ENCODE assay signal across 8 cellular contexts in the genomic region with DNA sequence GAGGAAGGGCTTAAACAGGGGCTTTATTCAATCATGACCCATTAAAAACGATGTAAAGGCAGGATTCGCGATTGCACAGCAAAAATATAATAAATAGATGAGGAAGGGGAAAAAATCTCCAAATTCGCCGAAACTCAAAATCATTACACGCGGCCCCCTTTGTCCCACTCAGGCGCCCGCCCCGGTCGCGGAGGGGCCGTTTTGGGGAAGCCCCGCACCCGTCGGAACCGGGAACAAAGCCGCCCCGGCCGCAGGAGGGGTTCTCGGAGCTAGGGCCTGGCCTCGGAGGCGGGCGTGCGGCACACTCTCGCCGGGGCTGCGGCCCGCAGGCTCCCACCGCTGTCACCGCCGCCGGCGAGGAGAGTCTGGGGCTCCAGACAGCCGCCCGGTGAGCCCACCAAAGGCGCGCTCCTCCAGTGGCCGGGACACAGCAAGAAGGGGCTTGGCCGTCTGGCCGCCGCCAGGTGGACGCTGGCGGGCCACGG. TPM values are rescaled to one million over a fixed set of nuclear protein-coding genes. Genes with fewer than 3 reads are reported as not detected.
DNase-seq lines count a peak whose midpoint lies in the region; ATAC-seq and TF ChIP-seq lines count a peak whose summit lies in the region.

No MANE protein-coding gene starts in this region.

- intact Hi-C loops in Caco-2 (cut with micrococcal nuclease; ENCODE audit: unreplicated experiment) (no loop called here), aorta (cut with DNase I) (loop anchor here in 1 of 2 donors (5.0 kb wide), 1 partner anchor 38 kb away; no protein-coding TSS in a partner anchor)

- peaks cover 8% of the 10 kb centered on the region for H3K36me3 Mint-ChIP-seq in Caco-2 (ENCODE audit: insufficient read depth, unreplicated experiment)
- peaks cover 25% of the 10 kb centered on the region for H3K36me3 Mint-ChIP-seq in activated T-cell treated with anti-CD3 and anti-CD28 coated beads, Interleukin-2, amount 50 U/mL, for 24 hours (ENCODE audit: low read depth)

- ATAC-seq in GM21526 (IDR thresholded peaks at IDR 0.05; ENCODE audit: low FRiP score, unreplicated experiment) = peak; percentile 27
- peak; percentile 67 for ATAC-seq in aorta (ENCODE audit: low FRiP score)
- no peak for ATAC-seq in GM21619 (IDR thresholded peaks at IDR 0.05; ENCODE audit: unreplicated experiment)

- POLR2A ChIA-PET in Caco-2 (lab: Charles Lee) = no interaction called here

- peak overlapping the region; percentile 93 for H3K9ac ChIP-seq in Karpas-422 (ENCODE audit: low read length)

- H3K9me2 ChIP-seq in Karpas-422 (replicated peaks; ENCODE audit: insufficient read depth, low read length) = no peaks in the 10 kb centered on the region

- H3K4me1 ChIP-seq in Caco-2 (peaks cover 17% of the 10 kb centered on the region), Karpas-422 (ENCODE audit: low read length) (peaks cover 70% of the 10 kb centered on the region), osteoblast (ENCODE audit: insufficient read depth, low read length) (peaks cover 15% of the 10 kb centered on the region), aorta (ENCODE audit: control insufficient read depth in 1 of 2, insufficient read depth in 2 of 2, low read length in 2 of 2) (peaks cover 0 to 2% of the 10 kb centered on the region in 2 donors)

- H3K9me3 Mint-ChIP-seq in Caco-2 (ENCODE audit: unreplicated experiment) = no peaks in the 10 kb centered on the region
- no peaks in the 10 kb centered on the region for H3K9me3 Mint-ChIP-seq in activated T-cell treated with anti-CD3 and anti-CD28 coated beads, Interleukin-2, amount 50 U/mL, for 24 hours

- peak overlapping the region; percentile 93 for H3K4me3 Mint-ChIP-seq in Caco-2 (ENCODE audit: unreplicated experiment)
- peak overlapping the region; percentile 97 for H3K4me3 Mint-ChIP-seq in activated T-cell treated with anti-CD3 and anti-CD28 coated beads, Interleukin-2, amount 50 U/mL, for 24 hours

- no TSS peak for BruUV-seq in Caco-2 (replicated peaks; lab: Mats Ljungman, UMichigan)

- H3K4me3 ChIP-seq in Caco-2 (ENCODE audit: low read depth, low read length) = peak overlapping the region; percentile 78
- H3K4me3 ChIP-seq in Karpas-422 (ENCODE audit: low read length) = peak overlapping the region; percentile 93
- peak overlapping the region; percentile 70 for H3K4me3 ChIP-seq in fibroblast of mammary gland (ENCODE audit: control insufficient read depth, low read depth, low read length)
- H3K4me3 ChIP-seq in osteoblast (ENCODE audit: insufficient read depth, low read length) = peak overlapping the region; percentile 89
- H3K4me3 ChIP-seq in aorta (ENCODE audit: low read length in 2 of 2) = peak overlapping the region; percentile 55 to 90

- H3K27me3 Mint-ChIP-seq in Caco-2 (ENCODE audit: insufficient read depth, unreplicated experiment) = no peaks in the 10 kb centered on the region
- H3K27me3 Mint-ChIP-seq in activated T-cell treated with anti-CD3 and anti-CD28 coated beads, Interleukin-2, amount 50 U/mL, for 24 hours = no peaks in the 10 kb centered on the region

- peak overlapping the region; percentile 82 for H3K4me2 ChIP-seq in Karpas-422 (ENCODE audit: low read depth, low read length, poor library complexity, severe bottlenecking)
- H3K4me2 ChIP-seq in osteoblast (ENCODE audit: insufficient read depth, low read length) = peak overlapping the region; percentile 79

- CTCF ChIA-PET in Caco-2 (lab: Charles Lee) = interaction anchor here (1.1 kb wide), 1 partner anchor 98 kb away, joined by 3 read pairs; no protein-coding TSS in a partner anchor

- peaks cover 3% of the 10 kb centered on the region; the same call in 1 of the 2 replicates for H4K20me1 ChIP-seq in Karpas-422 (ENCODE audit: insufficient read depth, low read depth, low read length)
- no peaks in the 10 kb centered on the region for H4K20me1 ChIP-seq in osteoblast (ENCODE audit: insufficient read depth, low read length)

- H3K27ac ChIP-seq in Karpas-422 (ENCODE audit: low read length) = peak overlapping the region; percentile 90
- H3K27ac ChIP-seq in osteoblast (ENCODE audit: low read depth, low read length) = peak overlapping the region; percentile 86
- peak overlapping the region; percentile 61 to 65 for H3K27ac ChIP-seq in aorta (ENCODE audit: low read depth in 1 of 2, low read length in 2 of 2)

- H3K27me3 ChIP-seq in Caco-2 (replicated peaks; ENCODE audit: control insufficient read depth, insufficient read depth, low read length) (no peaks in the 10 kb centered on the region), Karpas-422 (ENCODE audit: low read length) (no peaks in the 10 kb centered on the region), osteoblast (ENCODE audit: insufficient read depth, low read length) (peaks cover 12% of the 10 kb centered on the region), aorta (ENCODE audit: control insufficient read depth in 1 of 2, insufficient read depth in 2 of 2, low read length in 1 of 2) (no peaks in the 10 kb centered on the region)

- H3K36me3 ChIP-seq in Caco-2 (ENCODE audit: control insufficient read depth, insufficient read depth, low read length) (no peaks in the 10 kb centered on the region), Karpas-422 (ENCODE audit: insufficient read depth, low read length) (peaks cover 6% of the 10 kb centered on the region; the same call in 1 of the 2 replicates), osteoblast (ENCODE audit: insufficient read depth, low read length) (no peaks in the 10 kb centered on the region), aorta (ENCODE audit: control insufficient read depth in 1 of 2, insufficient read depth in 2 of 2, low read length in 1 of 2) (no peaks in the 10 kb centered on the region)

- H3K79me2 ChIP-seq in Karpas-422 (ENCODE audit: low read length) = peaks cover 54% of the 10 kb centered on the region
- peaks cover 48% of the 10 kb centered on the region for H3K79me2 ChIP-seq in osteoblast (ENCODE audit: insufficient read depth, low read length)

- peak overlapping the region; percentile 80 for H3K27ac Mint-ChIP-seq in Caco-2 (ENCODE audit: unreplicated experiment)
- peak overlapping the region; percentile 100 for H3K27ac Mint-ChIP-seq in activated T-cell treated with anti-CD3 and anti-CD28 coated beads, Interleukin-2, amount 50 U/mL, for 24 hours

- H3K9me3 ChIP-seq in Caco-2 (no peaks in the 10 kb centered on the region), Karpas-422 (ENCODE audit: low read length) (no peaks in the 10 kb centered on the region), osteoblast (ENCODE audit: low read depth, low read length) (no peaks in the 10 kb centered on the region), aorta (ENCODE audit: control insufficient read depth, low read length) (no peaks in the 10 kb centered on the region)

- 0% methylated on average over 39 to 45 of the region's 45 CpGs for WGBS in aorta, 2 donors

- DNase-seq in Caco-2 (no peak), Karpas-422 (peak; percentile 75), fibroblast of mammary gland (ENCODE audit: low read depth) (peak; percentile 2), osteoblast (ENCODE audit: insufficient read length, low spot score, missing footprints) (peak; percentile 79), aorta (peak; percentile 60 to 85)
- DNase-seq in activated T-cell treated with anti-CD3 and anti-CD28 coated beads, Interleukin-2, amount 50 U/mL, for 24 hours = no peak

- H3K4me1 Mint-ChIP-seq in Caco-2 (ENCODE audit: low read depth, unreplicated experiment) = peaks cover 6% of the 10 kb centered on the region
- H3K4me1 Mint-ChIP-seq in activated T-cell treated with anti-CD3 and anti-CD28 coated beads, Interleukin-2, amount 50 U/mL, for 24 hours (ENCODE audit: low read depth) = peaks cover 42% of the 10 kb centered on the region

- H2AFZ ChIP-seq in Karpas-422 (ENCODE audit: low read length) = no peak overlapping the region
- peak overlapping the region; percentile 73 for H2AFZ ChIP-seq in osteoblast (ENCODE audit: low read length)

- TF ChIP-seq CTCF in Caco-2 (IDR thresholded peaks at IDR 0.05; ENCODE audit: insufficient read depth in 1 of 2, low read depth in 1 of 2, low read length in 1 of 2, severe bottlenecking in 1 of 2, unreplicated experiment in 1 of 2) = no peak
- no peak for TF ChIP-seq CTCF in fibroblast of mammary gland (conservative IDR thresholded peaks at IDR 0.05; ENCODE audit: control insufficient read depth, insufficient read depth, low read depth, low read length)
- no peak for TF ChIP-seq CTCF in osteoblast (IDR thresholded peaks at IDR 0.05; ENCODE audit: extremely low read depth, low read depth, low read length)

RNA-seq across cellular contexts. Expression of a gene that starts 0.5 kb away (rescaled TPM):
- total RNA-seq in Caco-2 (2022) (11.9 and 12.1 TPM in 2 replicates), osteoblast (7.7 and 9.8 TPM in 2 replicates), aorta (1 to 10 TPM; 5.6 to 8.8 TPM)
- 25.3 and 37.8 TPM in 2 replicates for total RNA-seq in Karpas-422 (2014; rRNA removed; shearing (Covaris generic); ENCODE audit: low replicate concordance)
- polyA plus RNA-seq in aorta = 1 to 10 TPM; 5.6 to 8.0 TPM

RNA-seq across cellular contexts. Expression of a gene that starts 53.7 kb away (rescaled TPM):
- 128 and 142 TPM in 2 replicates for total RNA-seq in Caco-2 (2022)
- total RNA-seq in Karpas-422 (2014; rRNA removed; shearing (Covaris generic); ENCODE audit: low replicate concordance) = 42.6 and 57.5 TPM in 2 replicates
- total RNA-seq in osteoblast = 15.3 and 15.6 TPM in 2 replicates
- 1 to 10 TPM; 1.8 to 5.1 TPM for total RNA-seq in aorta
- polyA plus RNA-seq in aorta = 1 to 10 TPM; 1.3 to 2.3 TPM

Comparison
In these comparisons a context has a peak if more than half of its experiments do, and no peak if none do; other contexts are left out.
1. DNase-seq: peak in Karpas-422 (single experiment), fibroblast of mammary gland (single experiment), osteoblast (single experiment) and aorta (2 of 2); none in Caco-2 (0 of 2) and activated T-cell treated with anti-CD3 and anti-CD28 coated beads, Interleukin-2, amount 50 U/mL, for 24 hours (single experiment).
2. Peak in every context shown above with its lines, with median percentiles within 50 percentile points of each other: H3K4me3 ChIP-seq and H3K27ac ChIP-seq.